17 cellular contexts compared by ENCODE assay signal in the genomic region with DNA sequence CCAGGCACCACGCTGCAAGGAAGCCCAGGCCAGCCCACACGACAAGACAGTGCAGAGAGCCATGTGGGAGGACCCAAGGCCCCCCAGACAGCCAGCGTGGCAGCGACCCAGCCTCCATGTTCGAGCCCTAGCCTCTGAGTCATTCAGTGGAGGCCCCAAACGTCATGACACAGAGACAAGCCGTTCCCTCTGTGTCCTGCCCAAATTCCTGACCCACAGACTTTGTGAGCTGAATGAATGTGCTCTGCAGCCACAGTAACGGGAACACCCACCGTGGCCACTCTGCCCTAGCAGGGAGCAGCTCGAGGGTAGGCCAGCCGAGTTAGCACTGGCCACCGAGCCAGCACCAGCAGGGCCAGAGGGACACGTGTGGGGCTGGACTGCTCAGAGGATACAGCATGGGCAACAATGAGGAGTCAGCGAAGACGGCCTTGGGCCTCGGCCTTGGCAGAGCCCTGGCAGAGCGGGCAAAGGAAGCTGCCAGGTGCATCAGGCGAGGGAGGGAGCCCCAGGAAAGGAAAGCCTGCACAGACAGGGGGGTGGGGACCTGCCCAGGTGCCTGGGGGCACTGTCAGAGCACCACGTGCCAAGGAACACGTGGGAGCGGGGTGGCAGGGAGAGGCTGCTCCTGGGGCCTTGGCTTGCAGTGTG. TPM values are rescaled to one million over a fixed set of nuclear protein-coding genes. Genes with fewer than 3 reads are reported as not detected.
A peak's percentile ranks its signal among the peaks of the same experiment; 100 is the strongest.
DNase-seq lines count a peak whose midpoint lies in the region; ATAC-seq, FAIRE-seq and TF ChIP-seq lines count a peak whose summit lies in the region.
"Had no signal": no experiment of that assay in that cellular context is flagged by ENCODE, and none has a peak within 500 bp of the region (broad histone marks: within the 10 kb centered on the region; RNA-seq: fewer than 3 reads in every experiment).

No MANE protein-coding gene starts in this region.

- no peaks in the 10 kb centered on the region for H3K9me3 Mint-ChIP-seq in astrocyte (ENCODE audit: unreplicated experiment)
- H3K9me3 Mint-ChIP-seq: activated naive CD4-positive, alpha-beta T cell treated with anti-CD3 and anti-CD28 coated beads, Interleukin-2, amount 10 ng/mL, durations not matched to agents 7 days and 5 days had no signal

- H3K4me2 ChIP-seq in astrocyte (ENCODE audit: low read length) (peak overlapping the region; percentile 42), osteoblast (ENCODE audit: insufficient read depth, low read length) (no peak overlapping the region)

- H3K4me3 Mint-ChIP-seq in astrocyte (ENCODE audit: unreplicated experiment) = no peak overlapping the region
- H3K4me3 Mint-ChIP-seq: activated naive CD4-positive, alpha-beta T cell treated with anti-CD3 and anti-CD28 coated beads, Interleukin-2, amount 10 ng/mL, durations not matched to agents 7 days and 5 days had no signal

- H3K4me3 ChIP-seq in astrocyte (ENCODE audit: insufficient read depth, low read depth, low read length) = no peak overlapping the region
- H3K4me3 ChIP-seq in fibroblast of mammary gland (ENCODE audit: control insufficient read depth, low read depth, low read length) = no peak overlapping the region
- H3K4me3 ChIP-seq in osteoblast (ENCODE audit: insufficient read depth, low read length) = no peak overlapping the region
- no peak overlapping the region for H3K4me3 ChIP-seq in colonic mucosa
- H3K4me3 ChIP-seq: gastrocnemius medialis had no signal

- H3K9me3 ChIP-seq in astrocyte (ENCODE audit: insufficient read depth, low read depth, low read length) (no peaks in the 10 kb centered on the region), osteoblast (ENCODE audit: low read depth, low read length) (no peaks in the 10 kb centered on the region), colonic mucosa (no peaks in the 10 kb centered on the region)
- H3K9me3 ChIP-seq: gastrocnemius medialis had no signal

- H3K36me3 ChIP-seq in astrocyte (ENCODE audit: insufficient read depth, low read length) = no peaks in the 10 kb centered on the region
- no peaks in the 10 kb centered on the region for H3K36me3 ChIP-seq in osteoblast (ENCODE audit: insufficient read depth, low read length)
- no peaks in the 10 kb centered on the region for H3K36me3 ChIP-seq in colonic mucosa
- H3K36me3 ChIP-seq: gastrocnemius medialis had no signal

- no peaks in the 10 kb centered on the region for H3K27me3 ChIP-seq in astrocyte (ENCODE audit: insufficient read depth, low read length)
- H3K27me3 ChIP-seq in osteoblast (ENCODE audit: insufficient read depth, low read length) = no peaks in the 10 kb centered on the region
- no peaks in the 10 kb centered on the region for H3K27me3 ChIP-seq in colonic mucosa
- H3K27me3 ChIP-seq: gastrocnemius medialis had no signal

- H3K27ac ChIP-seq in astrocyte (ENCODE audit: low read depth, low read length) (no peak overlapping the region), osteoblast (ENCODE audit: low read depth, low read length) (no peak overlapping the region), colonic mucosa (no peak overlapping the region)
- H3K27ac ChIP-seq: gastrocnemius medialis had no signal

- H3K27ac Mint-ChIP-seq in astrocyte (ENCODE audit: unreplicated experiment) = peak overlapping the region; percentile 80
- H3K27ac Mint-ChIP-seq: activated naive CD4-positive, alpha-beta T cell treated with anti-CD3 and anti-CD28 coated beads, Interleukin-2, amount 10 ng/mL, durations not matched to agents 7 days and 5 days had no signal

- H3K79me2 ChIP-seq in astrocyte (ENCODE audit: insufficient read depth, low read length) (no peaks in the 10 kb centered on the region), osteoblast (ENCODE audit: insufficient read depth, low read length) (no peaks in the 10 kb centered on the region)

- no peaks in the 10 kb centered on the region for H3K36me3 Mint-ChIP-seq in astrocyte (ENCODE audit: low read depth, unreplicated experiment)
- H3K36me3 Mint-ChIP-seq: activated naive CD4-positive, alpha-beta T cell treated with anti-CD3 and anti-CD28 coated beads, Interleukin-2, amount 10 ng/mL, durations not matched to agents 7 days and 5 days had no signal

- no peaks in the 10 kb centered on the region for H3K27me3 Mint-ChIP-seq in astrocyte (ENCODE audit: low read depth, unreplicated experiment)

- H3K9ac ChIP-seq in astrocyte (ENCODE audit: low read length) (peak overlapping the region; percentile 47), colonic mucosa (ENCODE audit: low read depth in 2 of 2, low read length in 2 of 2) (no peak overlapping the region)

- peaks cover 23% of the 10 kb centered on the region for H3K4me1 ChIP-seq in astrocyte (ENCODE audit: insufficient read depth, low read length)
- H3K4me1 ChIP-seq in osteoblast (ENCODE audit: insufficient read depth, low read length) = peaks cover 12% of the 10 kb centered on the region
- no peaks in the 10 kb centered on the region for H3K4me1 ChIP-seq in colonic mucosa

- H2AFZ ChIP-seq in astrocyte (ENCODE audit: low read depth, low read length) (peak overlapping the region; percentile 85), osteoblast (ENCODE audit: low read length) (peak overlapping the region; percentile 89)

- H4K20me1 ChIP-seq in astrocyte (ENCODE audit: insufficient read depth, low read length) (peaks cover 2% of the 10 kb centered on the region), osteoblast (ENCODE audit: insufficient read depth, low read length) (no peaks in the 10 kb centered on the region)

- no peak for TF ChIP-seq CTCF in astrocyte (IDR thresholded peaks at IDR 0.05; ENCODE audit: insufficient read depth, low read depth, low read length)
- TF ChIP-seq CTCF in fibroblast of mammary gland (conservative IDR thresholded peaks at IDR 0.05; ENCODE audit: control insufficient read depth, insufficient read depth, low read depth, low read length) = no peak
- no peak for TF ChIP-seq CTCF in osteoblast (IDR thresholded peaks at IDR 0.05; ENCODE audit: extremely low read depth, low read depth, low read length)
- no peak for TF ChIP-seq CTCF in colonic mucosa (IDR thresholded peaks at IDR 0.05)

- FAIRE-seq in astrocyte (lab: Jason Lieb, UNC) = no peak

- DNase-seq in Daoy (ENCODE audit: low read depth) (peak; percentile 33), astrocyte (ENCODE audit: low read depth) (peak; percentile 67), fibroblast of mammary gland (ENCODE audit: low read depth) (peak; percentile 61), osteoblast (ENCODE audit: insufficient read length, low spot score, missing footprints) (peak; percentile 93), cerebellar nuclear complex (lab: John Stamatoyannopoulos, UW) (no peak), colonic mucosa (no peak)
- DNase-seq: activated naive CD4-positive, alpha-beta T cell treated with anti-CD3 and anti-CD28 coated beads, Interleukin-2, amount 10 ng/mL, durations not matched to agents 7 days and 5 days; COR-L47; gastrocnemius medialis; GDM1; NCI-H446; SHP77; T-helper 2 cell had no signal

- ATAC-seq in GM18520 (IDR thresholded peaks at IDR 0.05; ENCODE audit: unreplicated experiment) = no peak
- ATAC-seq in GM21381 (IDR thresholded peaks at IDR 0.05; ENCODE audit: unreplicated experiment) = no peak
- ATAC-seq: activated CD4-positive, CD25-positive, alpha-beta regulatory T cell treated with anti-CD3 and anti-CD28 coated beads, Interleukin-2, amount 50 U/mL, for 24 hours; gastrocnemius medialis had no signal

- peaks cover 10% of the 10 kb centered on the region for H3K4me1 Mint-ChIP-seq in astrocyte (ENCODE audit: low read depth, unreplicated experiment)

- intact Hi-C loops in colonic mucosa (cut with DNase I) = no loop called here

RNA-seq across cellular contexts. Expression of a gene that starts 8.6 kb away (rescaled TPM):
- 17.2 and 24.2 TPM in 2 replicates for total RNA-seq in Daoy (2014; rRNA removed; shearing (Covaris generic))
- 20.9 and 21.2 TPM in 2 replicates for total RNA-seq in astrocyte
- 10.0 and 10.9 TPM in 2 replicates for total RNA-seq in osteoblast
- total RNA-seq in colonic mucosa = 10 to 100 TPM; 14.4 to 16.4 TPM

RNA-seq across cellular contexts. Expression of a gene that starts 14.9 kb away (rescaled TPM):
- 92.5 and 151 TPM in 2 replicates for total RNA-seq in Daoy (2014; rRNA removed; shearing (Covaris generic))
- 33.2 and 36.8 TPM in 2 replicates for total RNA-seq in astrocyte
- 38.0 and 39.2 TPM in 2 replicates for total RNA-seq in osteoblast
- total RNA-seq in colonic mucosa = 10 to 100 TPM; 33.6 to 37.4 TPM

RNA-seq across cellular contexts. Expression of a gene that starts 30.9 kb away (rescaled TPM):
- total RNA-seq in Daoy (2014; rRNA removed; shearing (Covaris generic)) = not detected in 2 replicates
- total RNA-seq in astrocyte = not detected in 2 replicates
- 0.29 and 0.36 TPM in 2 replicates for total RNA-seq in osteoblast
- 100 to 1,000 TPM; 137 to 547 TPM for total RNA-seq in colonic mucosa
- total RNA-seq: renal cortical epithelial cell had no signal

RNA-seq across cellular contexts. Expression of a gene that starts 57.9 kb away (rescaled TPM):
- 9.0 TPM in 2 replicates for total RNA-seq in Daoy (2014; rRNA removed; shearing (Covaris generic))
- total RNA-seq in astrocyte (25.0 and 27.6 TPM in 2 replicates), osteoblast (23.9 and 25.0 TPM in 2 replicates), colonic mucosa (10 to 100 TPM; 20.8 to 32.8 TPM)

Comparison
In these comparisons a context has a peak if more than half of its experiments do, and no peak if none do; other contexts are left out.
1. DNase-seq: peak in Daoy (single experiment), astrocyte (single experiment), fibroblast of mammary gland (single experiment) and osteoblast (single experiment); none in cerebellar nuclear complex (0 of 2) and colonic mucosa (single experiment).
2. RNA of a gene that starts 30.9 kb away (total RNA-seq): 137 to 547 TPM in colonic mucosa; not detected in astrocyte, 0.29 to 0.36 TPM in osteoblast and not detected in Daoy; every median in the first group is over 10 times any median in the second.